1 cellular context compared by ENCODE assay signal in genomic region chr5:149667084-149667826, GRCh38.
TF ChIP-seq lines count a peak whose summit lies in the region.

No MANE protein-coding gene starts in this region.

TF ChIP-seq in K562, 482 proteins besides CTCF, POLR2A, EP300 and RAD21 (continued from another document):
- peak; percentile 56; the same call in 1 of the 2 replicates for TF ChIP-seq ZBTB7A (IDR thresholded peaks at IDR 0.05; ENCODE audit: borderline replicate concordance, control insufficient read depth, low read depth, low read length)
- TF ChIP-seq, protein P1, sequence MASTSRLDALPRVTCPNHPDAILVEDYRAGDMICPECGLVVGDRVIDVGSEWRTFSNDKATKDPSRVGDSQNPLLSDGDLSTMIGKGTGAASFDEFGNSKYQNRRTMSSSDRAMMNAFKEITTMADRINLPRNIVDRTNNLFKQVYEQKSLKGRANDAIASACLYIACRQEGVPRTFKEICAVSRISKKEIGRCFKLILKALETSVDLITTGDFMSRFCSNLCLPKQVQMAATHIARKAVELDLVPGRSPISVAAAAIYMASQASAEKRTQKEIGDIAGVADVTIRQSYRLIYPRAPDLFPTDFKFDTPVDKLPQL (IDR thresholded peaks at IDR 0.05; ENCODE audit: extremely low read depth, insufficient read length): no peak
- TF ChIP-seq CREB1 (IDR thresholded peaks at IDR 0.05): no peak
- TF ChIP-seq CREB1 (CRISPR knock-in tag; IDR thresholded peaks at IDR 0.05): peak; percentile 80
- TF ChIP-seq NRF1 (conservative IDR thresholded peaks at IDR 0.05 in 1 of 2, IDR thresholded peaks at IDR 0.05 in 1 of 2): 0 out of 4 replicates have a peak, but pooled peaks of 1 of the 2 experiments have one; percentile 14
- peak; percentile 43; the same call in 1 of the 2 replicates for TF ChIP-seq ATF7 (IDR thresholded peaks at IDR 0.05)
- peak; percentile 24; the same call in 1 of the 2 replicates for TF ChIP-seq CXXC5 (CRISPR knock-in tag; IDR thresholded peaks at IDR 0.05)
- TF ChIP-seq CC2D1A (IDR thresholded peaks at IDR 0.05): peak; percentile 47; the same call in 1 of the 2 replicates
- TF ChIP-seq ZZZ3 (IDR thresholded peaks at IDR 0.05): no peak
- TF ChIP-seq SMAD3 (CRISPR knock-in tag; conservative IDR thresholded peaks at IDR 0.05): no peak
- 0 out of 2 replicates have a peak, but pooled peaks have one; percentile 45 for TF ChIP-seq TRIM28 (IDR thresholded peaks at IDR 0.05)
- 0 out of 4 replicates have a peak, but pooled peaks of 1 of the 2 experiments have one; percentile 34 for TF ChIP-seq ARNT (IDR thresholded peaks at IDR 0.05)
- TF ChIP-seq SMC3 (conservative IDR thresholded peaks at IDR 0.05; ENCODE audit: insufficient read depth, low read depth, low read length): peak; percentile 30; the same call in 1 of the 2 replicates
- TF ChIP-seq POLR3G (IDR thresholded peaks at IDR 0.05; ENCODE audit: extremely low read depth, insufficient read length, insufficient replicate concordance): no peak
- TF ChIP-seq ID3 (CRISPR knock-in tag; IDR thresholded peaks at IDR 0.05): no peak
- TF ChIP-seq ID3 (tag; IDR thresholded peaks at IDR 0.05): 0 out of 2 replicates have a peak, but pooled peaks have one; percentile 20
TF ChIP-seq in K562: peak in this region for 15.
